Comparison of ENCODE assay signal across 8 cellular contexts in the genomic region with DNA sequence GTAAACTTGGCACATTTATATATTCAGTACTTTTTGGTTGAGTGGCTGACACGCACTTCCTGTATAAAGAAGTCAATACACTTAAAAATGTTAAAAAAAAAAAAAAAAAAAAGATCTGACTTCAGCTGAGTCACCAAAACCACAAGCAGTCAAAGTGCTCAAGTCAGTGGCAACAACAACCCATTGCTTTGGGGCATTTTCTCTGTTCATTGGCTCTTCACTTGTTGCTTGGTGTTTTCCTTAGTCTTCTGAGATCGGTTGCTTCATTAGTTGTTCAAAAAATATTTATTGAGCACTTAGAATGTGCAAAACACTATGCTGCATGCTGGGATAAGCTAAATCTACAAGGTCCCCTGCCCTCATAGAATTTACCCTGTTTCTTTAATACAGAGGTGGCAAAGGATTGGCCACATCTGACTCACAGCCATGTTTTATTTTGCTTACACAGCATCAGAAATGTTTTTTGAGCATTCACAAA.
DNase-seq lines count a peak whose midpoint lies in the region; ATAC-seq and TF ChIP-seq lines count a peak whose summit lies in the region.

No MANE protein-coding gene starts in this region.

- H3K9me3 ChIP-seq in muscle layer of duodenum (ENCODE audit: control insufficient read depth in 1 of 2, low read length in 2 of 2) (no peaks in the 10 kb centered on the region), uterus (no peaks in the 10 kb centered on the region)

- TF ChIP-seq POLR2A in uterus (IDR thresholded peaks at IDR 0.05) = no peak

- H3K4me1 ChIP-seq in muscle layer of duodenum (ENCODE audit: control insufficient read depth in 1 of 2, insufficient read depth in 2 of 2, low read length in 2 of 2) (peaks cover 0 to 15% of the 10 kb centered on the region in 2 donors), uterus (peaks cover 6 to 17% of the 10 kb centered on the region in 2 donors)

- H3K4me3 ChIP-seq in muscle layer of duodenum (ENCODE audit: low read depth in 1 of 2, low read length in 2 of 2) (no peak overlapping the region), uterus (no peak overlapping the region)

- DNase-seq in CD1c-positive myeloid dendritic cell (ENCODE audit: extremely low spot score) = peak; percentile 76
- DNase-seq in SKM-1 (lab: John Stamatoyannopoulos, UW; ENCODE audit: unreplicated experiment) = peak; percentile 54
- DNase-seq in brain pericyte (ENCODE audit: low read depth, low spot score) = peak; percentile 31
- DNase-seq in ureter (ENCODE audit: low spot score) = no peak
- no peak for DNase-seq in uterus

- ATAC-seq in GM19351 (IDR thresholded peaks at IDR 0.05; ENCODE audit: unreplicated experiment) (peak; percentile 71), HG03432 (IDR thresholded peaks at IDR 0.05; ENCODE audit: unreplicated experiment) (peak; percentile 80)

- peak overlapping the region; percentile 56 for H3K27ac ChIP-seq in muscle layer of duodenum (ENCODE audit: low read length)
- no peak overlapping the region for H3K27ac ChIP-seq in uterus

- H3K27me3 ChIP-seq in muscle layer of duodenum (ENCODE audit: low read depth, low read length) = no peaks in the 10 kb centered on the region
- no peaks in the 10 kb centered on the region for H3K27me3 ChIP-seq in uterus

- intact Hi-C loops in uterus (cut with DNase I; ENCODE audit: low total_unique reads) = no loop called here

- no peaks in the 10 kb centered on the region for H3K36me3 ChIP-seq in muscle layer of duodenum (ENCODE audit: control insufficient read depth in 1 of 2, insufficient read depth in 2 of 2, low read length in 2 of 2)
- no peaks in the 10 kb centered on the region for H3K36me3 ChIP-seq in uterus

- no peak for TF ChIP-seq CTCF in uterus (IDR thresholded peaks at IDR 0.05)

Comparison
In these comparisons a context has a peak if more than half of its experiments do, and no peak if none do; other contexts are left out.
1. DNase-seq: peak in CD1c-positive myeloid dendritic cell (single experiment), SKM-1 (single experiment) and brain pericyte (single experiment); none in ureter (single experiment) and uterus (0 of 2).